In the genomic region with DNA sequence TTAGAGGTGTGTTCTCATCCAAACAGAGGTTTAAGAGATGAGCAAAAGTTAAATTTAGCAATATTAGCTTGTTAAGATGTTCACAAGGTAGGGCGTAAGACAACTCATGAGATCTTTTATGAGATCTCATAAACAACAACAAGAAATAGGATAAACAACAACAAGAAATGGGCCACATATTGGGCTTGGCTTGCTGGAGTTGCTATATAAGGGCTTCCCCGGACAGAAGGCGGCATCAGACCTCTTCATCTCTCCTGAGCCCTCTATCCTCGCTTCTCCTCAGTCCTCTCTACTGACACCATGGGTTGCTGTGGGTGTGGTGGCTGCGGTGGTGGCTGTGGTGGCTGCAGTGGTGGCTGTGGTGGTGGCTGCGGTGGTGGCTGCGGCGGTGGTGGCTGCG, we compare ENCODE assay signal across 8 cellular contexts. TPM values are rescaled to one million over a fixed set of nuclear protein-coding genes. Genes with fewer than 3 reads are reported as not detected.
"Had no signal": no experiment of that assay in that cellular context is flagged by ENCODE, and none has a peak within 500 bp of the region (broad histone marks: within the 10 kb centered on the region; RNA-seq: fewer than 3 reads in every experiment).

A gene with protein sequence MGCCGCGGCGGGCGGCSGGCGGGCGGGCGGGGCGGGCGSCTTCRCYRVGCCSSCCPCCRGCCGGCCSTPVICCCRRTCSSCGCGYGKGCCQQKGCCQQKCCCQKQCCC (plus strand): TSS at position 301 of the 400 bp plus-strand sequence. CDS start 0 bp downstream, at position 301.

- H3K9me3 Mint-ChIP-seq: H9 had no signal

- FAIRE-seq: H54, K562 had no signal

- H3K27ac Mint-ChIP-seq: H9 had no signal

- H3K4me3 Mint-ChIP-seq: H9 had no signal

- DNase-seq: GOT3, H9, HCEC 1CT, IMR-90, KG1 had no signal

- H3K4me3 ChIP-seq: K562 had no signal

- ATAC-seq: K562 had no signal

RNA-seq across cellular contexts. Expression of the gene that starts here (rescaled TPM):
- total RNA-seq: H9, HT-29, IMR-90, K562 had no signal
- polyA plus RNA-seq: IMR-90, K562 had no signal
